In genomic region chr15:85785887-85786777, GRCh38 we compare ENCODE assay signal across 9 cellular contexts. TPM values are rescaled to one million over a fixed set of nuclear protein-coding genes. Genes with fewer than 3 reads are reported as not detected.
A peak's percentile ranks its signal among the peaks of the same experiment; 100 is the strongest.
DNase-seq lines count a peak whose midpoint lies in the region; ATAC-seq lines count a peak whose summit lies in the region.
"Had no signal": no experiment of that assay in that cellular context is flagged by ENCODE, and none has a peak within 500 bp of the region (broad histone marks: within the 10 kb centered on the region; RNA-seq: fewer than 3 reads in every experiment).

No MANE protein-coding gene starts in this region.

- H3K4me1 ChIP-seq in mesodermal cell (ENCODE audit: control insufficient read depth, insufficient read depth, low read length, poor library complexity, severe bottlenecking): peaks cover 20% of the 10 kb centered on the region

- no peaks in the 10 kb centered on the region for H3K9me3 ChIP-seq in mesodermal cell (ENCODE audit: control insufficient read depth, low read length)
- H3K9me3 ChIP-seq: neutrophil had no signal

- WGBS in mesodermal cell (ENCODE audit: insufficient coverage in 2 of 2), 2 experiments: 65 to 66% methylated on average over 6 to 9 of the region's 10 CpGs

- H3K4me3 ChIP-seq in mesodermal cell (ENCODE audit: extremely low read depth, insufficient read depth, low read length, poor library complexity, severe bottlenecking): no peak overlapping the region

- DNase-seq in stimulated activated CD4-positive, alpha-beta T cell treated with anti-CD3 and anti-CD28 coated beads, Interleukin-15, amount 100 ng/mL, for 24 hours: peak; percentile 36
- DNase-seq in stimulated activated CD4-positive, alpha-beta T cell treated with anti-CD3 and anti-CD28 coated beads, Interleukin-4, amount 100 ng/mL, for 4 hours: no peak
- DNase-seq in NCI-H774 (lab: John Stamatoyannopoulos, UW) (peak; percentile 80), caudate nucleus (lab: John Stamatoyannopoulos, UW) (peak in 1 of 61 donors; percentile 30), SKM-1 treated with dmso at 0.1 percent for 144 hours (lab: John Stamatoyannopoulos, UW; ENCODE audit: unreplicated experiment) (no peak)
- no peak for DNase-seq in activated CD8-positive, alpha-beta memory T cell treated with anti-CD3 and anti-CD28 coated beads, Interleukin-2, amount 50 U/mL, for 48 hours

- H3K27ac ChIP-seq in caudate nucleus (ENCODE audit: low read depth, low read length) (peak overlapping the region; percentile 58), mesodermal cell (ENCODE audit: low read depth, low read length, severe bottlenecking) (peak overlapping the region; percentile 73)
- H3K27ac ChIP-seq: neutrophil had no signal

- peaks cover 3% of the 10 kb centered on the region for H3K36me3 ChIP-seq in mesodermal cell (ENCODE audit: control insufficient read depth, insufficient read depth, low read length)
- H3K36me3 ChIP-seq: neutrophil had no signal

- ATAC-seq in HG03025 (IDR thresholded peaks at IDR 0.05; ENCODE audit: low FRiP score, unreplicated experiment): no peak

RNA-seq across cellular contexts. Expression of gene KLHL25, which starts 8.6 kb away (rescaled TPM):
- 8.1 TPM for polyA plus RNA-seq in mesodermal cell (2013, experiment 1 of 2)
- 6.4 TPM for polyA plus RNA-seq in mesodermal cell (2013, experiment 2 of 2)

Comparison
In these comparisons a context has a peak if more than half of its experiments do, and no peak if none do; other contexts are left out.
1. DNase-seq: peak in stimulated activated CD4-positive, alpha-beta T cell treated with anti-CD3 and anti-CD28 coated beads, Interleukin-15, amount 100 ng/mL, for 24 hours (single experiment) and NCI-H774 (single experiment); none in stimulated activated CD4-positive, alpha-beta T cell treated with anti-CD3 and anti-CD28 coated beads, Interleukin-4, amount 100 ng/mL, for 4 hours (0 of 2), SKM-1 treated with dmso at 0.1 percent for 144 hours (single experiment) and activated CD8-positive, alpha-beta memory T cell treated with anti-CD3 and anti-CD28 coated beads, Interleukin-2, amount 50 U/mL, for 48 hours (single experiment).